In the genomic region with DNA sequence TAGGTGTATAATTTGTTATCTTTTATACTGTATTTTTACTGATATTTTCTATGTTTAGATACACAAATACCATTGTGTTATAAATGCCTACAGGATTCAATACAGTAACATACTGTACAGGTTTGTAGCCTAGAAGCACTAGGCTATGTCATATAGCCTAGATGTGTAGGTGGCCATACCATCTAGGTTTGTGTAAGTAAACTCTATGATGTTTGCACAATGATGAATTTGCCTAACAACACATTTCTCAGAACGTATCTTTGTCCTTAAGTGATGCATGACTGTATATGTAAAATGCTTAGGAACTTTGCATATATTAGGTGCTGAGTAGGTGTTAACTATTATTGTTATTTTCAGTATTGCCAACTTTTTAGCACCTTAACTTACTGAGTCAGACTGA, we compare ENCODE assay signal across 19 cellular contexts. TPM values are rescaled to one million over a fixed set of nuclear protein-coding genes. Genes with fewer than 3 reads are reported as not detected.
A peak's percentile ranks its signal among the peaks of the same experiment; 100 is the strongest.
DNase-seq lines count a peak whose midpoint lies in the region; ATAC-seq, FAIRE-seq and TF ChIP-seq lines count a peak whose summit lies in the region.
"Had no signal": no experiment of that assay in that cellular context is flagged by ENCODE, and none has a peak within 500 bp of the region (broad histone marks: within the 10 kb centered on the region; RNA-seq: fewer than 3 reads in every experiment).

No MANE protein-coding gene starts in this region.

- H3K9me3 Mint-ChIP-seq in activated naive CD4-positive, alpha-beta T cell treated with anti-CD3 and anti-CD28 coated beads, Interleukin-2, amount 50 U/mL, for 72 hours, result no peaks in the 10 kb centered on the region
- H3K9me3 Mint-ChIP-seq: CD4-positive, alpha-beta memory T cell; H9; IgD-negative memory B cell had no signal

- H4K20me1 ChIP-seq in GM12878 (ENCODE audit: control insufficient read depth, insufficient read depth), result no peaks in the 10 kb centered on the region
- H4K20me1 ChIP-seq: BLaER1 had no signal

- no peak overlapping the region for H3K27ac ChIP-seq in GM12878 (ENCODE audit: control insufficient read depth, insufficient read depth)
- H3K27ac ChIP-seq in upper lobe of left lung, result no peak overlapping the region
- H3K27ac ChIP-seq: A549, BLaER1 had no signal

- TF ChIP-seq EP300 in GM12878 (IDR thresholded peaks at IDR 0.05; ENCODE audit: borderline replicate concordance in 1 of 2, control insufficient read depth in 1 of 2, low read depth in 2 of 2, low read length in 2 of 2), result no peak
- no peak for TF ChIP-seq EP300 in upper lobe of left lung (IDR thresholded peaks at IDR 0.05)

- H3K4me1 ChIP-seq in GM12878 (ENCODE audit: control insufficient read depth, insufficient read depth, low read length) (no peaks in the 10 kb centered on the region), upper lobe of left lung (peaks cover 0 to 3% (median 0%) of the 10 kb centered on the region in 4 donors)
- H3K4me1 ChIP-seq: A549 had no signal

- BruUV-seq in GM12878 (replicated peaks; lab: Mats Ljungman, UMichigan), result no TSS peak

- H3K27ac Mint-ChIP-seq in activated naive CD4-positive, alpha-beta T cell treated with anti-CD3 and anti-CD28 coated beads, Interleukin-2, amount 50 U/mL, for 72 hours, result no peak overlapping the region
- H3K27ac Mint-ChIP-seq: CD14-positive monocyte, H9, IgD-negative memory B cell had no signal

- RAD21 ChIA-PET in GM12878 (lab: Charles Lee; ENCODE audit: unreplicated experiment), result no interaction called here

- in situ Hi-C loops in GM12878 (cut with MboI), result no loop called here

- no peaks in the 10 kb centered on the region for H3K79me2 ChIP-seq in GM12878 (ENCODE audit: control insufficient read depth, insufficient read depth, low read length)

- H3K27me3 ChIP-seq in GM12878 (replicated peaks in 1 of 2; ENCODE audit: control insufficient read depth in 2 of 2, insufficient read depth in 2 of 2, low read length in 1 of 2) (no peaks in the 10 kb centered on the region), upper lobe of left lung (no peaks in the 10 kb centered on the region)
- H3K27me3 ChIP-seq: BLaER1 had no signal

- SMC1A ChIA-PET in GM12878 (lab: Charles Lee; ENCODE audit: uncharacterized antibody, unreplicated experiment), result interaction anchor here (0.6 to 0.9 kb wide), 3 partner anchors 21 to 408 kb away, joined by 3 read pairs; no protein-coding TSS in a partner anchor

- no peak for TF ChIP-seq CTCF in GM12878 (IDR thresholded peaks at IDR 0.05 in 2 of 3, conservative IDR thresholded peaks at IDR 0.05 in 1 of 3; ENCODE audit: control insufficient read depth in 2 of 3, extremely low read depth in 1 of 3, insufficient read depth in 1 of 3, low read depth in 3 of 3, low read length in 3 of 3)
- TF ChIP-seq CTCF in epithelial cell of esophagus (IDR thresholded peaks at IDR 0.05; ENCODE audit: insufficient read depth, low read depth, low read length, missing control alignments), result no peak
- TF ChIP-seq CTCF in upper lobe of left lung (IDR thresholded peaks at IDR 0.05), result no peak

- no peak overlapping the region for H3K9ac ChIP-seq in GM12878 (ENCODE audit: control insufficient read depth, insufficient read depth, low read length)
- H3K9ac ChIP-seq: BLaER1 had no signal

- TF ChIP-seq POLR2A in GM12878 (IDR thresholded peaks at IDR 0.05; ENCODE audit: low read depth, low read length) (no peak), upper lobe of left lung (IDR thresholded peaks at IDR 0.05) (no peak)

- H3K36me3 ChIP-seq in GM12878 (ENCODE audit: control insufficient read depth in 2 of 2, insufficient read depth in 2 of 2, low read length in 1 of 2) (no peaks in the 10 kb centered on the region), upper lobe of left lung (no peaks in the 10 kb centered on the region)
- H3K36me3 ChIP-seq: BLaER1 had no signal

- intact Hi-C loops in GM12878 (cut with micrococcal nuclease; ENCODE audit: unreplicated experiment), result no loop called here

- FAIRE-seq in GM12878 (lab: Jason Lieb, UNC), result peak; percentile 62
- FAIRE-seq: A549, GM12892, GM18507, H1, HepG2 had no signal

- H3K4me3 ChIP-seq in GM12878 (no peak overlapping the region), epithelial cell of esophagus (ENCODE audit: low read length) (no peak overlapping the region), upper lobe of left lung (no peak overlapping the region)
- H3K4me3 ChIP-seq: A549, BLaER1 had no signal

- CTCF ChIA-PET in GM12878 (lab: Yijun Ruan, JAX), result no interaction called here

- H3K36me3 Mint-ChIP-seq in activated naive CD4-positive, alpha-beta T cell treated with anti-CD3 and anti-CD28 coated beads, Interleukin-2, amount 50 U/mL, for 72 hours, result no peaks in the 10 kb centered on the region
- H3K36me3 Mint-ChIP-seq: CD14-positive monocyte; CD4-positive, alpha-beta memory T cell; IgD-negative memory B cell had no signal

- H3K9me3 ChIP-seq in GM12878 (replicated peaks; ENCODE audit: control insufficient read depth, insufficient read depth, low read length), result no peaks in the 10 kb centered on the region
- no peaks in the 10 kb centered on the region for H3K9me3 ChIP-seq in upper lobe of left lung
- H3K9me3 ChIP-seq: A549, BLaER1 had no signal

- TF ChIP-seq RAD21 in GM12878 (IDR thresholded peaks at IDR 0.05; ENCODE audit: insufficient read depth, low read depth, low read length), result no peak

- H3K4me2 ChIP-seq in GM12878 (ENCODE audit: control insufficient read depth, insufficient read depth), result no peak overlapping the region

- no peak overlapping the region for H2AFZ ChIP-seq in GM12878 (ENCODE audit: control insufficient read depth, low read depth, low read length)

- POLR2A ChIA-PET in GM12878 (lab: Charles Lee), result no interaction called here

- ATAC-seq in GM18867 (IDR thresholded peaks at IDR 0.05; ENCODE audit: unreplicated experiment), result peak; percentile 50
- ATAC-seq in GM12878, result no peak
- no peak for ATAC-seq in GM21619 (IDR thresholded peaks at IDR 0.05; ENCODE audit: unreplicated experiment)
- ATAC-seq in activated naive CD4-positive, alpha-beta T cell treated with anti-CD3 and anti-CD28 coated beads, Interleukin-2, amount 50 U/mL, for 72 hours, result no peak
- ATAC-seq in upper lobe of left lung (ENCODE audit: low FRiP score in 2 of 2), result no peak
- ATAC-seq: A549, HepG2 had no signal

- WGBS in GM12878 (ENCODE audit: insufficient coverage, insufficient replicate concordance, low lambda C conversion rate, missing lambda C conversion rate), result 0% methylated on average over 1 of the region's 1 CpG
- whole genome bisulfite sequencing in upper lobe of left lung, 2 donors, result 55 to 71% methylated on average over 1 of the region's 1 CpG

- DNase-seq in NCI-H526 treated with DMSO at 0.1 percent for 48 hours (lab: John Stamatoyannopoulos, UW) (peak; percentile 72), GM12878 (ENCODE audit: low read depth, low spot score) (no peak), epithelial cell of esophagus (ENCODE audit: low read depth) (peak; percentile 7), inferior parietal cortex (ENCODE audit: extremely low spot score) (no peak), upper lobe of left lung (no peak)
- DNase-seq in activated naive CD4-positive, alpha-beta T cell treated with anti-CD3 and anti-CD28 coated beads, Interleukin-2, amount 50 U/mL, for 72 hours (ENCODE audit: low spot score in 2 of 2), result no peak
- DNase-seq: CD4-positive, alpha-beta memory T cell; H9; KBM-7 had no signal

TF ChIP-seq in GM12878, 131 proteins besides CTCF, POLR2A, EP300 and RAD21:
- TF ChIP-seq, protein P1, sequence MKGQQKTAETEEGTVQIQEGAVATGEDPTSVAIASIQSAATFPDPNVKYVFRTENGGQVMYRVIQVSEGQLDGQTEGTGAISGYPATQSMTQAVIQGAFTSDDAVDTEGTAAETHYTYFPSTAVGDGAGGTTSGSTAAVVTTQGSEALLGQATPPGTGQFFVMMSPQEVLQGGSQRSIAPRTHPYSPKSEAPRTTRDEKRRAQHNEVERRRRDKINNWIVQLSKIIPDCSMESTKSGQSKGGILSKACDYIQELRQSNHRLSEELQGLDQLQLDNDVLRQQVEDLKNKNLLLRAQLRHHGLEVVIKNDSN (IDR thresholded peaks at IDR 0.05; ENCODE audit: borderline replicate concordance, extremely low read length, insufficient read depth, low read depth, low read length), result no peak
- no peak for TF ChIP-seq SRF (IDR thresholded peaks at IDR 0.05; ENCODE audit: low read depth in 2 of 2, low read length in 2 of 2)
- TF ChIP-seq NFIC (IDR thresholded peaks at IDR 0.05; ENCODE audit: low read depth, low read length), result no peak

RNA-seq across cellular contexts. Expression of a gene that starts 17.3 kb away (rescaled TPM):
- not detected in 2 replicates for total RNA-seq in GM12878 (2013; cell fraction: nucleolus; rRNA removed)
- total RNA-seq in GM12878 (2014; rRNA removed) (not detected in 2 replicates), GM12878 (2014; rRNA removed; fragmentation: Illumina TruSeq; extraction: Trizol) (not detected in 2 replicates), GM12878 (2021) (not detected in 2 replicates), upper lobe of left lung (under 1 TPM in 5 of 6 donors, not detected in 1; under 0.01 to 0.39 (median 0.13) TPM)
- polyA plus RNA-seq in GM12878 (2011; ENCODE audit: low read depth), result not detected
- polyA plus RNA-seq in GM12878 (2011; rRNA removed) (not detected in 2 replicates), GM12878 (2014; fragmentation: Illumina TruSeq; extraction: Trizol) (0.06 TPM in 1 of 2 replicates, not detected in the other), GM12878 (2014; fragmentation: Nextera tagmentation; extraction: Ambion mirVana) (not detected), GM12878 (2014; rRNA removed) (not detected in 2 replicates), GM12878 (2016; fragmentation: Nextera tagmentation; extraction: Ambion mirVana) (not detected)
- polyA plus RNA-seq in GM12878 (2011; cell fraction: cytosol; rRNA removed), result not detected in 2 replicates
- not detected in 2 replicates for polyA plus RNA-seq in GM12878 (2011; cell fraction: nucleus; rRNA removed)
- not detected in 2 replicates for polyA plus RNA-seq in GM12878 (2012)
- polyA minus RNA-seq in GM12878 (2011; rRNA and poly(A)+ RNA removed), result not detected in 2 replicates
- polyA minus RNA-seq in GM12878 (2011; cell fraction: cytosol; rRNA and poly(A)+ RNA removed), result not detected in 2 replicates
- not detected in 2 replicates for polyA minus RNA-seq in GM12878 (2011; cell fraction: nucleus; rRNA and poly(A)+ RNA removed)
- total RNA-seq in activated naive CD4-positive, alpha-beta T cell treated with anti-CD3 and anti-CD28 coated beads, Interleukin-2, amount 50 U/mL, for 72 hours, result not detected
- total RNA-seq: CD4-positive, alpha-beta memory T cell; HepG2 had no signal
- polyA plus RNA-seq: A549; CD14-positive monocyte; CD4-positive, alpha-beta memory T cell; HepG2; IgD-negative memory B cell had no signal

Comparison
In these comparisons a context has a peak if more than half of its experiments do, and no peak if none do; other contexts are left out.
1. DNase-seq: peak in NCI-H526 treated with DMSO at 0.1 percent for 48 hours (single experiment) and epithelial cell of esophagus (single experiment); none in GM12878 (single experiment), activated naive CD4-positive, alpha-beta T cell treated with anti-CD3 and anti-CD28 coated beads, Interleukin-2, amount 50 U/mL, for 72 hours (0 of 2), inferior parietal cortex (single experiment) and upper lobe of left lung (0 of 2).